ENCODE assay signal across 27 cellular contexts in genomic region chr14:38261620-38262019, GRCh38. TPM values are rescaled to one million over a fixed set of nuclear protein-coding genes. Genes with fewer than 3 reads are reported as not detected.
A peak's percentile ranks its signal among the peaks of the same experiment; 100 is the strongest.
DNase-seq lines count a peak whose midpoint lies in the region; ATAC-seq, FAIRE-seq and TF ChIP-seq lines count a peak whose summit lies in the region.
"Had no signal": no experiment of that assay in that cellular context is flagged by ENCODE, and none has a peak within 500 bp of the region (broad histone marks: within the 10 kb centered on the region; RNA-seq: fewer than 3 reads in every experiment).

No MANE protein-coding gene starts in this region.

- no peaks in the 10 kb centered on the region for H3K9me3 ChIP-seq in HepG2 (ENCODE audit: low read length)
- no peaks in the 10 kb centered on the region for H3K9me3 ChIP-seq in right lobe of liver
- H3K9me3 ChIP-seq in MG63: peaks cover 6% of the 10 kb centered on the region

- no peak overlapping the region for H3K9ac ChIP-seq in HepG2 (ENCODE audit: insufficient read depth, low read depth, low read length)
- H3K9ac ChIP-seq: BLaER1 treated with 17β-estradiol and CSF1 and Interleukin-3, amounts not matched to agents 10 nM and 100 nM; GM23248 had no signal

- H3K4me3 ChIP-seq in HepG2 (replicated peaks in 1 of 3; ENCODE audit: insufficient read depth in 1 of 3, low read depth in 2 of 3, low read length in 3 of 3) (no peak overlapping the region), right lobe of liver (no peak overlapping the region), NB4 (ENCODE audit: low read depth, low read length) (no peak overlapping the region), fibroblast of villous mesenchyme (ENCODE audit: low read depth, low read length) (no peak overlapping the region), MG63 (no peak overlapping the region)
- H3K4me3 ChIP-seq: BLaER1 treated with 17β-estradiol and CSF1 and Interleukin-3, amounts not matched to agents 10 nM and 100 nM; GM23248 had no signal

- H3K79me2 ChIP-seq in HepG2 (ENCODE audit: insufficient read depth, low read length): no peaks in the 10 kb centered on the region

- ATAC-seq in HepG2: no peak
- no peak for ATAC-seq in right lobe of liver

- no peak for FAIRE-seq in HepG2 (lab: Jason Lieb, UNC)
- FAIRE-seq: A204.1 had no signal

- H3K4me2 ChIP-seq in HepG2 (ENCODE audit: low read depth, low read length): no peak overlapping the region

- intact Hi-C loops in HepG2 (cut with micrococcal nuclease; ENCODE audit: unreplicated experiment): no loop called here
- intact Hi-C loops in right lobe of liver (cut with DNase I): no loop called here

- H3K4me1 ChIP-seq in HepG2 (ENCODE audit: insufficient read depth, low read length) (no peaks in the 10 kb centered on the region), right lobe of liver (no peaks in the 10 kb centered on the region)

- 4% methylated on average over 1 of the region's 1 CpG for WGBS in HepG2 (ENCODE audit: low lambda C conversion rate)
- WGBS in right lobe of liver (ENCODE audit: insufficient coverage, low coverage, low lambda C conversion rate, missing lambda C conversion rate): 41% methylated on average over 1 of the region's 1 CpG

- DNase-seq in HepG2 (ENCODE audit: low spot score): no peak
- DNase-seq in right lobe of liver: no peak
- DNase-seq in NB4 (ENCODE audit: low read depth): peak; percentile 14
- DNase-seq in fibroblast of villous mesenchyme (ENCODE audit: low read depth): peak; percentile 45
- no peak for DNase-seq in MG63
- DNase-seq in T-helper 9 cell: no peak
- no peak for DNase-seq in activated CD4-positive, CD25-positive, alpha-beta regulatory T cell (lab: John Stamatoyannopoulos, UW)
- DNase-seq: CD4-positive, alpha-beta memory T cell; COR-L47; DMS53; GM23248; H7; KBM-7; MM.1S; NCI-H1105 treated with DMSO at 0.1 percent for 48 hours; NCI-H146; NCI-H1930; NCI-H2107; NCI-H524; NCI-H748 treated with DMSO at 0.1 percent for 48 hours; Right ventricle myocardium superior; RPMI8226 had no signal

- BruUV-seq in HepG2 (replicated peaks; lab: Mats Ljungman, UMichigan): no TSS peak

- H2AFZ ChIP-seq in HepG2 (ENCODE audit: low read length): no peak overlapping the region
- H2AFZ ChIP-seq: GM23248 had no signal

- TF ChIP-seq CTCF in HepG2 (CRISPR knock-in tag; IDR thresholded peaks at IDR 0.05) (no peak), right lobe of liver (IDR thresholded peaks at IDR 0.05) (no peak), NB4 (IDR thresholded peaks at IDR 0.05; ENCODE audit: low read depth, low read length) (no peak), fibroblast of villous mesenchyme (IDR thresholded peaks at IDR 0.05; ENCODE audit: insufficient read depth, low read depth, low read length) (no peak)

- TF ChIP-seq EP300 in HepG2 (IDR thresholded peaks at IDR 0.05; ENCODE audit: low read depth in 2 of 2, low read length in 2 of 2) (no peak), HepG2 (CRISPR knock-in tag; IDR thresholded peaks at IDR 0.05; ENCODE audit: borderline replicate concordance) (no peak)

- CTCF ChIA-PET in HepG2 (lab: Yijun Ruan, JAX; ENCODE audit: low intra/inter-chr PET ratio, low total read pairs): no interaction called here

- H3K27me3 ChIP-seq in HepG2 (ENCODE audit: control insufficient read depth in 1 of 2, insufficient read depth in 2 of 2, low read length in 2 of 2): no peaks in the 10 kb centered on the region
- no peaks in the 10 kb centered on the region for H3K27me3 ChIP-seq in right lobe of liver
- H3K27me3 ChIP-seq in MG63: no peaks in the 10 kb centered on the region
- H3K27me3 ChIP-seq: BLaER1 treated with 17β-estradiol and CSF1 and Interleukin-3, amounts not matched to agents 10 nM and 100 nM had no signal

- TF ChIP-seq POLR2A in HepG2 (IDR thresholded peaks at IDR 0.05; ENCODE audit: insufficient read depth in 1 of 2, low read depth in 2 of 2, low read length in 2 of 2) (no peak), right lobe of liver (IDR thresholded peaks at IDR 0.05) (no peak), NB4 (IDR thresholded peaks at IDR 0.05; ENCODE audit: extremely low read depth, insufficient read length) (no peak)

- H3K27ac ChIP-seq in HepG2 (ENCODE audit: extremely low read length, insufficient read depth, low read length) (no peak overlapping the region), right lobe of liver (no peak overlapping the region)
- H3K27ac ChIP-seq: BLaER1 treated with 17β-estradiol and CSF1 and Interleukin-3, amounts not matched to agents 10 nM and 100 nM; GM23248 had no signal

- no peaks in the 10 kb centered on the region for H4K20me1 ChIP-seq in HepG2 (ENCODE audit: insufficient read depth, low read length)
- H4K20me1 ChIP-seq: BLaER1 treated with 17β-estradiol and CSF1 and Interleukin-3, amounts not matched to agents 10 nM and 100 nM had no signal

- POLR2A ChIA-PET in HepG2 (lab: Yijun Ruan, JAX): no interaction called here

- no peak for TF ChIP-seq RAD21 in HepG2 (CRISPR knock-in tag; IDR thresholded peaks at IDR 0.05)

- no peaks in the 10 kb centered on the region for H3K36me3 ChIP-seq in HepG2 (replicated peaks in 1 of 2; ENCODE audit: control insufficient read depth in 1 of 2, insufficient read depth in 2 of 2, low read length in 2 of 2)
- no peaks in the 10 kb centered on the region for H3K36me3 ChIP-seq in right lobe of liver
- H3K36me3 ChIP-seq in MG63: no peaks in the 10 kb centered on the region
- H3K36me3 ChIP-seq: BLaER1 treated with 17β-estradiol and CSF1 and Interleukin-3, amounts not matched to agents 10 nM and 100 nM had no signal

- in situ Hi-C loops in HepG2 (cut with HindIII; ENCODE audit: extremely low pct_ligation_motif_present, low pct_unique_long_range_greater_than_20kb): no loop called here

TF ChIP-seq in HepG2, 621 proteins besides CTCF, POLR2A, EP300 and RAD21 (continues in another document):
- TF ChIP-seq EZH2 (conservative IDR thresholded peaks at IDR 0.05; ENCODE audit: low read depth, low read length) (no peak), CEBPB (IDR thresholded peaks at IDR 0.05; ENCODE audit: borderline replicate concordance, low read depth, low read length) (peak; percentile 80; the same call in 1 of the 2 replicates)

RNA-seq across cellular contexts. Expression of gene CLEC14A, which starts 5.7 kb away (rescaled TPM):
- total RNA-seq in HepG2 (2016; rRNA removed; fragmentation: Illumina TruSeq; extraction: Trizol) (not detected in 2 replicates), right lobe of liver (10 to 100 TPM in 1 of 6 experiments, 1 to 10 TPM in 5; 3.2 to 11.6 (median 5.6) TPM), fibroblast of villous mesenchyme (2.2 and 2.3 TPM in 2 replicates)
- total RNA-seq in HepG2 (2016; cell fraction: cytosol; rRNA removed; fragmentation: Illumina TruSeq; extraction: Trizol; ENCODE audit: low read depth): not detected in 2 replicates
- total RNA-seq in HepG2 (2016; cell fraction: insoluble cytoplasmic fraction; rRNA removed; fragmentation: Illumina TruSeq; extraction: Trizol): not detected in 2 replicates
- not detected in 2 replicates for total RNA-seq in HepG2 (2016; cell fraction: membrane; rRNA removed; fragmentation: Illumina TruSeq; extraction: Trizol)
- total RNA-seq in HepG2 (2016; cell fraction: nucleus; rRNA removed; fragmentation: Illumina TruSeq; extraction: Trizol): not detected in 2 replicates
- polyA plus RNA-seq in HepG2 (2011; rRNA removed): not detected in 2 replicates
- not detected in 2 replicates for polyA plus RNA-seq in HepG2 (2011; cell fraction: cytosol; rRNA removed)
- not detected in 2 replicates for polyA plus RNA-seq in HepG2 (2011; cell fraction: nucleus; rRNA removed)
- polyA plus RNA-seq in HepG2 (2012): not detected in 2 replicates
- not detected in 2 replicates for polyA plus RNA-seq in HepG2 (2016; cell fraction: cytosol; fragmentation: Illumina TruSeq; extraction: Trizol; ENCODE audit: low read depth)
- polyA plus RNA-seq in HepG2 (2016; cell fraction: insoluble cytoplasmic fraction; fragmentation: Illumina TruSeq; extraction: Trizol; ENCODE audit: low read depth): not detected in 2 replicates
- polyA plus RNA-seq in HepG2 (2016; cell fraction: membrane; fragmentation: Illumina TruSeq; extraction: Trizol; ENCODE audit: low read depth): not detected in 2 replicates
- polyA plus RNA-seq in HepG2 (2016; cell fraction: nucleus; fragmentation: Illumina TruSeq; extraction: Trizol; ENCODE audit: insufficient read depth, low read depth): not detected in 2 replicates
- not detected in 2 replicates for polyA minus RNA-seq in HepG2 (2011; rRNA and poly(A)+ RNA removed; ENCODE audit: low replicate concordance)
- polyA minus RNA-seq in HepG2 (2011; cell fraction: cytosol; rRNA and poly(A)+ RNA removed): not detected in 2 replicates
- polyA minus RNA-seq in HepG2 (2011; cell fraction: nucleus; rRNA and poly(A)+ RNA removed): not detected in 2 replicates
- not detected in 2 replicates for total RNA-seq in MG63 (2014; rRNA removed; shearing (Covaris generic); ENCODE audit: low replicate concordance)
- total RNA-seq: CD4-positive, alpha-beta memory T cell; Daoy; G401; GM23248; HT-29 had no signal
- polyA plus RNA-seq: CD4-positive, alpha-beta memory T cell had no signal

RNA-seq across cellular contexts. Expression of gene SSTR1, which starts 53.9 kb away (rescaled TPM):
- total RNA-seq in HepG2 (2016; rRNA removed; fragmentation: Illumina TruSeq; extraction: Trizol): 0.04 TPM in 2 replicates
- not detected in 2 replicates for total RNA-seq in HepG2 (2016; cell fraction: cytosol; rRNA removed; fragmentation: Illumina TruSeq; extraction: Trizol; ENCODE audit: low read depth)
- total RNA-seq in HepG2 (2016; cell fraction: insoluble cytoplasmic fraction; rRNA removed; fragmentation: Illumina TruSeq; extraction: Trizol): 0.02 TPM in 1 of 2 replicates, not detected in the other
- 0.03 TPM in 1 of 2 replicates, not detected in the other for total RNA-seq in HepG2 (2016; cell fraction: membrane; rRNA removed; fragmentation: Illumina TruSeq; extraction: Trizol)
- not detected in 2 replicates for total RNA-seq in HepG2 (2016; cell fraction: nucleus; rRNA removed; fragmentation: Illumina TruSeq; extraction: Trizol)
- 0.04 and 0.12 TPM in 2 replicates for polyA plus RNA-seq in HepG2 (2011; rRNA removed)
- polyA plus RNA-seq in HepG2 (2011; cell fraction: cytosol; rRNA removed): 0.03 and 0.08 TPM in 2 replicates
- polyA plus RNA-seq in HepG2 (2011; cell fraction: nucleus; rRNA removed): 0.42 and 0.45 TPM in 2 replicates
- 0.04 and 0.17 TPM in 2 replicates for polyA plus RNA-seq in HepG2 (2012)
- polyA plus RNA-seq in HepG2 (2016; cell fraction: cytosol; fragmentation: Illumina TruSeq; extraction: Trizol; ENCODE audit: low read depth): not detected in 2 replicates
- polyA plus RNA-seq in HepG2 (2016; cell fraction: insoluble cytoplasmic fraction; fragmentation: Illumina TruSeq; extraction: Trizol; ENCODE audit: low read depth): 0.04 and 0.09 TPM in 2 replicates
- not detected in 2 replicates for polyA plus RNA-seq in HepG2 (2016; cell fraction: membrane; fragmentation: Illumina TruSeq; extraction: Trizol; ENCODE audit: low read depth)
- 0.13 and 0.14 TPM in 2 replicates for polyA plus RNA-seq in HepG2 (2016; cell fraction: nucleus; fragmentation: Illumina TruSeq; extraction: Trizol; ENCODE audit: insufficient read depth, low read depth)
- 0.48 and 26.0 TPM in 2 replicates for polyA minus RNA-seq in HepG2 (2011; rRNA and poly(A)+ RNA removed; ENCODE audit: low replicate concordance)
- polyA minus RNA-seq in HepG2 (2011; cell fraction: cytosol; rRNA and poly(A)+ RNA removed): 0.30 and 0.70 TPM in 2 replicates
- 0.37 and 0.64 TPM in 2 replicates for polyA minus RNA-seq in HepG2 (2011; cell fraction: nucleus; rRNA and poly(A)+ RNA removed)
- 1 to 10 TPM; 1.6 to 8.0 (median 4.0) TPM for total RNA-seq in right lobe of liver
- 18.7 and 57.9 TPM in 2 replicates for total RNA-seq in fibroblast of villous mesenchyme
- total RNA-seq in MG63 (2014; rRNA removed; shearing (Covaris generic); ENCODE audit: low replicate concordance): 0.07 and 0.92 TPM in 2 replicates
- total RNA-seq: CD4-positive, alpha-beta memory T cell; Daoy; G401 had no signal
- polyA plus RNA-seq: CD4-positive, alpha-beta memory T cell had no signal

Comparison
In these comparisons a context has a peak if more than half of its experiments do, and no peak if none do; other contexts are left out.
1. DNase-seq: peak in NB4 (single experiment) and fibroblast of villous mesenchyme (single experiment); none in HepG2 (single experiment), right lobe of liver (0 of 3), MG63 (single experiment), T-helper 9 cell (single experiment) and activated CD4-positive, CD25-positive, alpha-beta regulatory T cell (0 of 4).